8 cellular contexts compared by ENCODE assay signal in genomic region chr19:39971380-39971841, GRCh38. TPM values are rescaled to one million over a fixed set of nuclear protein-coding genes. Genes with fewer than 3 reads are reported as not detected.
DNase-seq lines count a peak whose midpoint lies in the region; ATAC-seq and TF ChIP-seq lines count a peak whose summit lies in the region.

No MANE protein-coding gene starts in this region.

- H3K79me2 ChIP-seq in GM23248 (ENCODE audit: insufficient read depth): peaks cover 59% of the 10 kb centered on the region

- H3K36me3 Mint-ChIP-seq in activated naive CD8-positive, alpha-beta T cell: peaks cover 24% of the 10 kb centered on the region

- in situ Hi-C loops in GM23248 (cut with MboI): no loop called here

- H3K9ac ChIP-seq in GM23248 (peak overlapping the region; percentile 96), iPS-15b (ENCODE audit: low read depth, low read length) (peak overlapping the region; percentile 57)

- H4K20me1 ChIP-seq in GM23248 (ENCODE audit: insufficient read depth): no peaks in the 10 kb centered on the region

- no peaks in the 10 kb centered on the region for H3K9me3 Mint-ChIP-seq in activated naive CD8-positive, alpha-beta T cell (ENCODE audit: low read depth)

- H3K27ac Mint-ChIP-seq in activated naive CD8-positive, alpha-beta T cell: peak overlapping the region; percentile 99

- H3K27me3 ChIP-seq in GM23248 (replicated peaks; ENCODE audit: insufficient read depth) (no peaks in the 10 kb centered on the region), iPS-15b (ENCODE audit: control insufficient read depth, insufficient read depth, low read length) (no peaks in the 10 kb centered on the region)

- H3K4me1 Mint-ChIP-seq in activated naive CD8-positive, alpha-beta T cell (ENCODE audit: low read depth): peaks cover 61% of the 10 kb centered on the region

- H3K27ac ChIP-seq in 22Rv1: peak overlapping the region; percentile 76
- peak overlapping the region; percentile 90 for H3K27ac ChIP-seq in GM23248

- peaks cover 27% of the 10 kb centered on the region for H3K36me3 ChIP-seq in GM23248 (ENCODE audit: low read depth)
- H3K36me3 ChIP-seq in iPS-15b (ENCODE audit: control insufficient read depth, insufficient read depth, low read length): peaks cover 26% of the 10 kb centered on the region

- H3K27me3 Mint-ChIP-seq in activated naive CD8-positive, alpha-beta T cell: no peaks in the 10 kb centered on the region

- DNase-seq in GM23248 (peak; percentile 51), AML-193 (lab: John Stamatoyannopoulos, UW) (no peak), NCI-H774 (lab: John Stamatoyannopoulos, UW) (no peak)
- DNase-seq in stimulated activated naive CD8-positive, alpha-beta T cell treated with anti-CD3 and anti-CD28 coated beads, Interleukin-15, Interleukin-2, amounts not matched to agents 100 U/mL and 50 U/mL, for 24 hours: peak; percentile 29

- peak overlapping the region; percentile 86 for H3K4me2 ChIP-seq in GM23248 (ENCODE audit: unreplicated experiment)

- H2AFZ ChIP-seq in GM23248: peak overlapping the region; percentile 88

- ATAC-seq in stimulated activated naive CD8-positive, alpha-beta T cell treated with anti-CD3 and anti-CD28 coated beads, Interleukin-15, Interleukin-2, amounts not matched to agents 100 U/mL and 50 U/mL, for 24 hours: no peak
- ATAC-seq in HG02623 (IDR thresholded peaks at IDR 0.05; ENCODE audit: unreplicated experiment): no peak

- TF ChIP-seq CTCF in 22Rv1 (IDR thresholded peaks at IDR 0.05): no peak

- H3K4me1 ChIP-seq in GM23248 (ENCODE audit: insufficient read depth) (peaks cover 13% of the 10 kb centered on the region; the same call in 1 of the 2 replicates), iPS-15b (ENCODE audit: control insufficient read depth, insufficient read depth, low read length) (no peaks in the 10 kb centered on the region)

- H3K9me2 ChIP-seq in GM23248 (ENCODE audit: insufficient read depth): no peaks in the 10 kb centered on the region

- H3K4me3 ChIP-seq in GM23248: peak overlapping the region; percentile 97
- peak overlapping the region; percentile 96 for H3K4me3 ChIP-seq in iPS-15b (ENCODE audit: low read depth, low read length)

- no peaks in the 10 kb centered on the region for H3F3A ChIP-seq in GM23248 (ENCODE audit: insufficient read depth)

- peak overlapping the region; percentile 100 for H3K4me3 Mint-ChIP-seq in activated naive CD8-positive, alpha-beta T cell

- WGBS in GM23248 (ENCODE audit: low coverage in 1 of 2, low lambda C conversion rate in 2 of 2, missing lambda C conversion rate in 2 of 2), 2 experiments: 2% methylated on average over 20 of the region's 20 CpGs

- H3K9me3 ChIP-seq in GM23248 (ENCODE audit: low read depth) (no peaks in the 10 kb centered on the region), iPS-15b (ENCODE audit: control insufficient read depth, insufficient read depth, low read length) (no peaks in the 10 kb centered on the region)

RNA-seq across cellular contexts. Expression of gene PSMC4, which starts 0.4 kb away (rescaled TPM):
- total RNA-seq in GM23248 (2014; rRNA removed; shearing (Covaris generic)): 94.8 and 137 TPM in 2 replicates
- 112 and 113 TPM in 2 replicates for polyA plus RNA-seq in GM23248 (2016; fragmentation: Nextera tagmentation; extraction: Ambion mirVana)

RNA-seq across cellular contexts. Expression of gene ZNF546, which starts 25.4 kb away (rescaled TPM):
- 1.4 and 6.1 TPM in 2 replicates for total RNA-seq in GM23248 (2014; rRNA removed; shearing (Covaris generic))
- 1.2 and 2.1 TPM in 2 replicates for polyA plus RNA-seq in GM23248 (2016; fragmentation: Nextera tagmentation; extraction: Ambion mirVana)

RNA-seq across cellular contexts. Expression of gene FCGBP, which starts 37.0 kb away (rescaled TPM):
- not detected in 2 replicates for total RNA-seq in GM23248 (2014; rRNA removed; shearing (Covaris generic))
- polyA plus RNA-seq in GM23248 (2016; fragmentation: Nextera tagmentation; extraction: Ambion mirVana): not detected in 2 replicates

Comparison
In these comparisons a context has a peak if more than half of its experiments do, and no peak if none do; other contexts are left out.
1. DNase-seq: peak in GM23248 (single experiment) and stimulated activated naive CD8-positive, alpha-beta T cell treated with anti-CD3 and anti-CD28 coated beads, Interleukin-15, Interleukin-2, amounts not matched to agents 100 U/mL and 50 U/mL, for 24 hours (single experiment); none in AML-193 (0 of 2) and NCI-H774 (single experiment).